Comparison of ENCODE assay signal across 1 cellular context in the genomic region with DNA sequence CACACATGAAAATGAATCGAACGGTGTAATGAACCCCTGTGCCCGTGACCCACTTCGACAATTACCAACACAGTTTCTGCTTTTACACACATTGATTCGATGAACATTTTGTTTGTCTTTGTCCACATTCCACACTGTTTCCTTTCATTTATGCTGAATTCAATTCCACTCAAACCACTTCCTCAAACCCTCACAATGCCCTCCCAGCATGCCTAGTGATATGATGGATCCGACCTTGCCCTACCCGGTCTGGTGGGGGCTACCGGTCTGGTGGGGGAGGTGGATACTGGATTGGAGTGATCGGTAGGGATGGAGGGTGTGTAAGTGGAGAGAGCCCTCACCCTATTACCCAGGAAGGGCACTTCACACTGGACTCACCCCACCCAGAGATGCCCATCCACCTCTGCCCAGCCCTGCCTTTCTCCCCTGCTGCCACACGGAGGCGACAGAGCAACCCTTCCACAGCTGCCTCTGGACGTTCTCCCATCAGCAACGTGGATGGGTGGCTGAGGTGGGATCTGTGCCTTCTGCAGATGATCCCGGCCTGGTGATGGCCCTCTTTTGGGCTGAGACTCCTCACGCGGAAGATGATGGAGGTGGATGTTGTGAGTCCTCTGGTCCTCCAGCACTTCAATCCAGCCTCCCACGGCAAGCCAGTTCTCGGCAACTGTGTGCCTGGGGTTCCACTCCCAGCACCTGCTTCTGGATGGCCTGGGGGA.
A peak's percentile ranks its signal among the peaks of the same experiment; 100 is the strongest.
TF ChIP-seq lines count a peak whose summit lies in the region.

No MANE protein-coding gene starts in this region.

TF ChIP-seq in HepG2, 621 proteins besides CTCF, POLR2A, EP300 and RAD21 (continued from another document and continues in another):
- TF ChIP-seq TEAD3 (CRISPR knock-in tag; optimal IDR thresholded peaks at IDR 0.05; ENCODE audit: borderline replicate concordance) (peak; percentile 24), MAFG (CRISPR knock-in tag; IDR thresholded peaks at IDR 0.05) (no peak), ZKSCAN8 (CRISPR knock-in tag; IDR thresholded peaks at IDR 0.05; ENCODE audit: borderline replicate concordance) (no peak), ZNF317 (CRISPR knock-in tag; IDR thresholded peaks at IDR 0.05) (no peak), REPIN1 (CRISPR knock-in tag; IDR thresholded peaks at IDR 0.05; ENCODE audit: borderline replicate concordance, low read depth) (0 out of 2 replicates have a peak, but pooled peaks have one; percentile 20), SP1 (IDR thresholded peaks at IDR 0.05) (no peak), SP1 (CRISPR knock-in tag; IDR thresholded peaks at IDR 0.05) (0 out of 2 replicates have a peak, but pooled peaks have one; percentile 22), ZBTB21 (CRISPR knock-in tag; IDR thresholded peaks at IDR 0.05) (no peak), SMYD3 (CRISPR knock-in tag; IDR thresholded peaks at IDR 0.05) (no peak), ZNF709 (CRISPR knock-in tag; IDR thresholded peaks at IDR 0.05) (no peak), SALL1 (CRISPR knock-in tag; IDR thresholded peaks at IDR 0.05) (peak; percentile 43; the same call in 1 of the 2 replicates), ZNF557 (CRISPR knock-in tag; IDR thresholded peaks at IDR 0.05) (no peak), RFXAP (CRISPR knock-in tag; IDR thresholded peaks at IDR 0.05; ENCODE audit: borderline replicate concordance) (no peak), SMARCE1 (IDR thresholded peaks at IDR 0.05; ENCODE audit: borderline replicate concordance) (no peak), ZBTB7A (CRISPR knock-in tag; IDR thresholded peaks at IDR 0.05) (no peak), ZNF136 (CRISPR knock-in tag; IDR thresholded peaks at IDR 0.05; ENCODE audit: low read depth) (no peak), SUZ12 (IDR thresholded peaks at IDR 0.05; ENCODE audit: low read depth, low read length) (no peak), RARA (CRISPR knock-in tag; IDR thresholded peaks at IDR 0.05) (no peak), NFIB (CRISPR knock-in tag; IDR thresholded peaks at IDR 0.05; ENCODE audit: borderline replicate concordance) (no peak), ZFAT (CRISPR knock-in tag; conservative IDR thresholded peaks at IDR 0.05) (no peak), ZKSCAN5 (CRISPR knock-in tag; IDR thresholded peaks at IDR 0.05) (no peak), TCF7L2 (IDR thresholded peaks at IDR 0.05; ENCODE audit: low read depth, low read length) (no peak), RELA (CRISPR knock-in tag; IDR thresholded peaks at IDR 0.05) (no peak), SIN3B (IDR thresholded peaks at IDR 0.05; ENCODE audit: low read length) (no peak), SP4 (CRISPR knock-in tag; IDR thresholded peaks at IDR 0.05) (0 out of 2 replicates have a peak, but pooled peaks have one; percentile 41), MED13 (CRISPR knock-in tag; IDR thresholded peaks at IDR 0.05) (no peak), GLI4 (CRISPR knock-in tag; IDR thresholded peaks at IDR 0.05; ENCODE audit: borderline replicate concordance) (no peak), SYNCRIP (IDR thresholded peaks at IDR 0.05; ENCODE audit: insufficient read depth, low read depth, low read length) (no peak)
- TF ChIP-seq, protein P1, sequence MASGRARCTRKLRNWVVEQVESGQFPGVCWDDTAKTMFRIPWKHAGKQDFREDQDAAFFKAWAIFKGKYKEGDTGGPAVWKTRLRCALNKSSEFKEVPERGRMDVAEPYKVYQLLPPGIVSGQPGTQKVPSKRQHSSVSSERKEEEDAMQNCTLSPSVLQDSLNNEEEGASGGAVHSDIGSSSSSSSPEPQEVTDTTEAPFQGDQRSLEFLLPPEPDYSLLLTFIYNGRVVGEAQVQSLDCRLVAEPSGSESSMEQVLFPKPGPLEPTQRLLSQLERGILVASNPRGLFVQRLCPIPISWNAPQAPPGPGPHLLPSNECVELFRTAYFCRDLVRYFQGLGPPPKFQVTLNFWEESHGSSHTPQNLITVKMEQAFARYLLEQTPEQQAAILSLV (CRISPR knock-in tag; IDR thresholded peaks at IDR 0.05; ENCODE audit: borderline replicate concordance): 0 out of 2 replicates have a peak, but pooled peaks have one; percentile 31
- TF ChIP-seq, protein P2, sequence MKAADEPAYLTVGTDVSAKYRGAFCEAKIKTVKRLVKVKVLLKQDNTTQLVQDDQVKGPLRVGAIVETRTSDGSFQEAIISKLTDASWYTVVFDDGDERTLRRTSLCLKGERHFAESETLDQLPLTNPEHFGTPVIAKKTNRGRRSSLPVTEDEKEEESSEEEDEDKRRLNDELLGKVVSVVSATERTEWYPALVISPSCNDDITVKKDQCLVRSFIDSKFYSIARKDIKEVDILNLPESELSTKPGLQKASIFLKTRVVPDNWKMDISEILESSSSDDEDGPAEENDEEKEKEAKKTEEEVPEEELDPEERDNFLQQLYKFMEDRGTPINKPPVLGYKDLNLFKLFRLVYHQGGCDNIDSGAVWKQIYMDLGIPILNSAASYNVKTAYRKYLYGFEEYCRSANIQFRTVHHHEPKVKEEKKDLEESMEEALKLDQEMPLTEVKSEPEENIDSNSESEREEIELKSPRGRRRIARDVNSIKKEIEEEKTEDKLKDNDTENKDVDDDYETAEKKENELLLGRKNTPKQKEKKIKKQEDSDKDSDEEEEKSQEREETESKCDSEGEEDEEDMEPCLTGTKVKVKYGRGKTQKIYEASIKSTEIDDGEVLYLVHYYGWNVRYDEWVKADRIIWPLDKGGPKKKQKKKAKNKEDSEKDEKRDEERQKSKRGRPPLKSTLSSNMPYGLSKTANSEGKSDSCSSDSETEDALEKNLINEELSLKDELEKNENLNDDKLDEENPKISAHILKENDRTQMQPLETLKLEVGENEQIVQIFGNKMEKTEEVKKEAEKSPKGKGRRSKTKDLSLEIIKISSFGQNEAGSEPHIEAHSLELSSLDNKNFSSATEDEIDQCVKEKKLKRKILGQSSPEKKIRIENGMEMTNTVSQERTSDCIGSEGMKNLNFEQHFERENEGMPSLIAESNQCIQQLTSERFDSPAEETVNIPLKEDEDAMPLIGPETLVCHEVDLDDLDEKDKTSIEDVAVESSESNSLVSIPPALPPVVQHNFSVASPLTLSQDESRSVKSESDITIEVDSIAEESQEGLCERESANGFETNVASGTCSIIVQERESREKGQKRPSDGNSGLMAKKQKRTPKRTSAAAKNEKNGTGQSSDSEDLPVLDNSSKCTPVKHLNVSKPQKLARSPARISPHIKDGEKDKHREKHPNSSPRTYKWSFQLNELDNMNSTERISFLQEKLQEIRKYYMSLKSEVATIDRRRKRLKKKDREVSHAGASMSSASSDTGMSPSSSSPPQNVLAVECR (CRISPR knock-in tag; IDR thresholded peaks at IDR 0.05; ENCODE audit: borderline replicate concordance): no peak
- TF ChIP-seq, protein P3, sequence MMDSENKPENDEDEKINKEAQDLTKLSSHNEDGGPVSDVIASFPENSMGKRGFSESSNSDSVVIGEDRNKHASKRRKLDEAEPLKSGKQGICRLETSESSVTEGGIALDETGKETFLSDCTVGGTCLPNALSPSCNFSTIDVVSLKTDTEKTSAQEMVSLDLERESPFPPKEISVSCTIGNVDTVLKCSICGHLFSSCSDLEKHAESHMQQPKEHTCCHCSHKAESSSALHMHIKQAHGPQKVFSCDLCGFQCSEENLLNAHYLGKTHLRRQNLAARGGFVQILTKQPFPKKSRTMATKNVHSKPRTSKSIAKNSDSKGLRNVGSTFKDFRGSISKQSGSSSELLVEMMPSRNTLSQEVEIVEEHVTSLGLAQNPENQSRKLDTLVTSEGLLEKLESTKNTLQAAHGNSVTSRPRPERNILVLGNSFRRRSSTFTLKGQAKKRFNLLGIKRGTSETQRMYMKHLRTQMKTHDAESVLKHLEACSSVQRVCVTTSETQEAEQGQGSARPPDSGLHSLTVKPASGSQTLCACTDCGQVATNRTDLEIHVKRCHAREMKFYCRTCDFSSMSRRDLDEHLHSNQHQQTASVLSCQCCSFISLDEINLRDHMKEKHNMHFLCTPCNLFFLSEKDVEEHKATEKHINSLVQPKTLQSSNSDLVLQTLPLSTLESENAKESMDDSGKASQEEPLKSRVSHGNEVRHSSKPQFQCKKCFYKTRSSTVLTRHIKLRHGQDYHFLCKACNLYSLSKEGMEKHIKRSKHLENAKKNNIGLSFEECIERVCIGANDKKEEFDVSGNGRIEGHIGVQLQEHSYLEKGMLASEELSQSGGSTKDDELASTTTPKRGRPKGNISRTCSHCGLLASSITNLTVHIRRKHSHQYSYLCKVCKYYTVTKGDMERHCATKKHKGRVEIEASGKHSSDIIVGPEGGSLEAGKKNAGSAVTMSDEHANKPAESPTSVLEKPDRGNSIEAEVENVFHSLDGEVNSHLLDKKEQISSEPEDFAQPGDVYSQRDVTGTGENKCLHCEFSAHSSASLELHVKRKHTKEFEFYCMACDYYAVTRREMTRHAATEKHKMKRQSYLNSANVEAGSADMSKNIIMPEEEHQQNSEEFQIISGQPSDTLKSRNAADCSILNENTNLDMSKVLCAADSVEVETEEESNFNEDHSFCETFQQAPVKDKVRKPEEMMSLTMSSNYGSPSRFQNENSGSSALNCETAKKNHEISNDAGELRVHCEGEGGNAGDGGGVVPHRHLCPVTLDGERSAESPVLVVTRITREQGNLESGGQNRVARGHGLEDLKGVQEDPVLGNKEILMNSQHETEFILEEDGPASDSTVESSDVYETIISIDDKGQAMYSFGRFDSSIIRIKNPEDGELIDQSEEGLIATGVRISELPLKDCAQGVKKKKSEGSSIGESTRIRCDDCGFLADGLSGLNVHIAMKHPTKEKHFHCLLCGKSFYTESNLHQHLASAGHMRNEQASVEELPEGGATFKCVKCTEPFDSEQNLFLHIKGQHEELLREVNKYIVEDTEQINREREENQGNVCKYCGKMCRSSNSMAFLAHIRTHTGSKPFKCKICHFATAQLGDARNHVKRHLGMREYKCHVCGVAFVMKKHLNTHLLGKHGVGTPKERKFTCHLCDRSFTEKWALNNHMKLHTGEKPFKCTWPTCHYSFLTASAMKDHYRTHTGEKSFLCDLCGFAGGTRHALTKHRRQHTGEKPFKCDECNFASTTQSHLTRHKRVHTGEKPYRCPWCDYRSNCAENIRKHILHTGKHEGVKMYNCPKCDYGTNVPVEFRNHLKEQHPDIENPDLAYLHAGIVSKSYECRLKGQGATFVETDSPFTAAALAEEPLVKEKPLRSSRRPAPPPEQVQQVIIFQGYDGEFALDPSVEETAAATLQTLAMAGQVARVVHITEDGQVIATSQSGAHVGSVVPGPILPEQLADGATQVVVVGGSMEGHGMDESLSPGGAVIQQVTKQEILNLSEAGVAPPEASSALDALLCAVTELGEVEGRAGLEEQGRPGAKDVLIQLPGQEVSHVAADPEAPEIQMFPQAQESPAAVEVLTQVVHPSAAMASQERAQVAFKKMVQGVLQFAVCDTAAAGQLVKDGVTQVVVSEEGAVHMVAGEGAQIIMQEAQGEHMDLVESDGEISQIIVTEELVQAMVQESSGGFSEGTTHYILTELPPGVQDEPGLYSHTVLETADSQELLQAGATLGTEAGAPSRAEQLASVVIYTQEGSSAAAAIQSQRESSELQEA (CRISPR knock-in tag; IDR thresholded peaks at IDR 0.05; ENCODE audit: not compliant biosample characterization): peak; percentile 15
- TF ChIP-seq, protein P4, sequence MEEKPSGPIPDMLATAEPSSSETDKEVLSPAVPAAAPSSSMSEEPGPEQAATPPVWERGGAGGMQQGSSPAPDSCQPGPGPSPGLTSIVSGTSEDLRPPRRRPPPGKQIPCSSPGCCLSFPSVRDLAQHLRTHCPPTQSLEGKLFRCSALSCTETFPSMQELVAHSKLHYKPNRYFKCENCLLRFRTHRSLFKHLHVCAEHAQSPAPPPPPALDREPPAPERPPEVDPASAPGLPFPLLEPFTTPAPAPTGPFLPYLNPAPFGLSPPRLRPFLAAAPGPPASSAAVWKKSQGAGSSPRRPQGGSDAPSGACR (CRISPR knock-in tag; IDR thresholded peaks at IDR 0.05): no peak
- TF ChIP-seq, protein P5, sequence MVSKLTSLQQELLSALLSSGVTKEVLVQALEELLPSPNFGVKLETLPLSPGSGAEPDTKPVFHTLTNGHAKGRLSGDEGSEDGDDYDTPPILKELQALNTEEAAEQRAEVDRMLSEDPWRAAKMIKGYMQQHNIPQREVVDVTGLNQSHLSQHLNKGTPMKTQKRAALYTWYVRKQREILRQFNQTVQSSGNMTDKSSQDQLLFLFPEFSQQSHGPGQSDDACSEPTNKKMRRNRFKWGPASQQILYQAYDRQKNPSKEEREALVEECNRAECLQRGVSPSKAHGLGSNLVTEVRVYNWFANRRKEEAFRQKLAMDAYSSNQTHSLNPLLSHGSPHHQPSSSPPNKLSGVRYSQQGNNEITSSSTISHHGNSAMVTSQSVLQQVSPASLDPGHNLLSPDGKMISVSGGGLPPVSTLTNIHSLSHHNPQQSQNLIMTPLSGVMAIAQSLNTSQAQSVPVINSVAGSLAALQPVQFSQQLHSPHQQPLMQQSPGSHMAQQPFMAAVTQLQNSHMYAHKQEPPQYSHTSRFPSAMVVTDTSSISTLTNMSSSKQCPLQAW (CRISPR knock-in tag; IDR thresholded peaks at IDR 0.05): no peak
- TF ChIP-seq, protein P6, sequence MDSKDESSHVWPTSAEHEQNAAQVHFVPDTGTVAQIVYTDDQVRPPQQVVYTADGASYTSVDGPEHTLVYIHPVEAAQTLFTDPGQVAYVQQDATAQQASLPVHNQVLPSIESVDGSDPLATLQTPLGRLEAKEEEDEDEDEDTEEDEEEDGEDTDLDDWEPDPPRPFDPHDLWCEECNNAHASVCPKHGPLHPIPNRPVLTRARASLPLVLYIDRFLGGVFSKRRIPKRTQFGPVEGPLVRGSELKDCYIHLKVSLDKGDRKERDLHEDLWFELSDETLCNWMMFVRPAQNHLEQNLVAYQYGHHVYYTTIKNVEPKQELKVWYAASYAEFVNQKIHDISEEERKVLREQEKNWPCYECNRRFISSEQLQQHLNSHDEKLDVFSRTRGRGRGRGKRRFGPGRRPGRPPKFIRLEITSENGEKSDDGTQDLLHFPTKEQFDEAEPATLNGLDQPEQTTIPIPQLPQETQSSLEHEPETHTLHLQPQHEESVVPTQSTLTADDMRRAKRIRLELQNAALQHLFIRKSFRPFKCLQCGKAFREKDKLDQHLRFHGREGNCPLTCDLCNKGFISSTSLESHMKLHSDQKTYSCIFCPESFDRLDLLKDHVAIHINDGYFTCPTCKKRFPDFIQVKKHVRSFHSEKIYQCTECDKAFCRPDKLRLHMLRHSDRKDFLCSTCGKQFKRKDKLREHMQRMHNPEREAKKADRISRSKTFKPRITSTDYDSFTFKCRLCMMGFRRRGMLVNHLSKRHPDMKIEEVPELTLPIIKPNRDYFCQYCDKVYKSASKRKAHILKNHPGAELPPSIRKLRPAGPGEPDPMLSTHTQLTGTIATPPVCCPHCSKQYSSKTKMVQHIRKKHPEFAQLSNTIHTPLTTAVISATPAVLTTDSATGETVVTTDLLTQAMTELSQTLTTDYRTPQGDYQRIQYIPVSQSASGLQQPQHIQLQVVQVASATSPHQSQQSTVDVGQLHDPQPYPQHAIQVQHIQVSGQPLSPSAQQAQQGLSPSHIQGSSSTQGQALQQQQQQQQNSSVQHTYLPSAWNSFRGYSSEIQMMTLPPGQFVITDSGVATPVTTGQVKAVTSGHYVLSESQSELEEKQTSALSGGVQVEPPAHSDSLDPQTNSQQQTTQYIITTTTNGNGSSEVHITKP (CRISPR knock-in tag; IDR thresholded peaks at IDR 0.05; ENCODE audit: low read depth): no peak
